In the genomic region with DNA sequence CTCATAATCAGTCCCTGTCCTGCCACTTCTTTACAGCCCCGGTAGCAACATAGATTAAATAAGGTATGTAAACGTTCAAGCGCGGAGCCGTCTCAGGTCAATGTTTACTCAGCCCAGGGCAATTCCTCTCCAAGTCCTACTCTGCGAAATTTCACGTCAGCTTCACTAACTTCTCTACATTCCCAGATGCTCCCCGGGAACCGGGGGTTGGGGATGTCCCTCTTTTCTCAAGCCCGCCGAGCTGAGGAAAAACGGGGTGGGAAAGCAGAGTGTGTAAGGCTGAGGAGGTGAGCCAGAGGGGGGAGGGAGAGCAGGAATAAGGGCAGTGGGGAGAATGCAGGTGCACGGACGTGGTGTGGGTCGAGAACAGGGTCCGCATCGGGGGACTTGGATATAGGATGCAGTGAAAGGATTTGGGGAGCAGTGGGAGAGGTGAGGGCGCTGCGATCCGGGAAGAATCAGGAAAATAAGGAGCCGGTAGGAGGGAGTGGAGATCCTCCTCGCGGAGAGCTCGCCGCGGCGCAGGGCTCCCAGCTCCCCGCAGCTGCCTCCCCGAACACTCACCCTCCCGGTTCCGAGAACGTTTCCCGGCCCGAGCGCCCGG, we compare ENCODE assay signal across 8 cellular contexts. TPM values are rescaled to one million over a fixed set of nuclear protein-coding genes. Genes with fewer than 3 reads are reported as not detected.
A peak's percentile ranks its signal among the peaks of the same experiment; 100 is the strongest.
DNase-seq lines count a peak whose midpoint lies in the region; ATAC-seq and TF ChIP-seq lines count a peak whose summit lies in the region.

No MANE protein-coding gene starts in this region.

- H3K9ac ChIP-seq in mesendoderm (ENCODE audit: low read length): peak overlapping the region; percentile 92

- H4K8ac ChIP-seq in mesendoderm (ENCODE audit: low read depth, low read length): no peak overlapping the region

- no peaks in the 10 kb centered on the region for H3K79me1 ChIP-seq in mesendoderm (ENCODE audit: low read length)

- H3K4me3 ChIP-seq in SJSA1 (peak overlapping the region; percentile 98), mesendoderm (ENCODE audit: low read length) (peak overlapping the region; percentile 80), upper lobe of left lung (peak overlapping the region; percentile 55 to 82 (median 70))

- no peak for TF ChIP-seq CTCF in upper lobe of left lung (IDR thresholded peaks at IDR 0.05)

- H3K36me3 ChIP-seq in SJSA1 (peaks cover 5% of the 10 kb centered on the region), mesendoderm (ENCODE audit: control insufficient read depth, insufficient read depth, low read length) (no peaks in the 10 kb centered on the region), upper lobe of left lung (no peaks in the 10 kb centered on the region)

- no peaks in the 10 kb centered on the region for H3K79me2 ChIP-seq in mesendoderm (ENCODE audit: control insufficient read depth, insufficient read depth, low read length)

- WGBS in mesendoderm (ENCODE audit: extremely low coverage, insufficient coverage, low lambda C conversion rate): no CpG with 5 or more reads among the region's 36 CpGs
- 0% methylated on average over 23 to 31 of the region's 36 CpGs for WGBS in upper lobe of left lung, 2 donors

- H3K27me3 ChIP-seq in SJSA1 (replicated peaks) (no peaks in the 10 kb centered on the region), mesendoderm (ENCODE audit: insufficient read depth, low read length, poor library complexity) (no peaks in the 10 kb centered on the region), upper lobe of left lung (no peaks in the 10 kb centered on the region)

- no peak overlapping the region for H4K5ac ChIP-seq in mesendoderm (ENCODE audit: low read length)

- ATAC-seq in upper lobe of left lung (ENCODE audit: low FRiP score in 2 of 2): peak; percentile 0

- no peak overlapping the region for H2AK5ac ChIP-seq in mesendoderm (ENCODE audit: low read length)

- H2BK120ac ChIP-seq in mesendoderm (ENCODE audit: low read depth, low read length): no peak overlapping the region

- H3K4ac ChIP-seq in mesendoderm (ENCODE audit: low read depth, low read length): no peak overlapping the region

- H3K18ac ChIP-seq in mesendoderm (ENCODE audit: low read length): peak overlapping the region; percentile 20

- peak overlapping the region; percentile 96 for H3K56ac ChIP-seq in mesendoderm (ENCODE audit: low read length)

- DNase-seq in stimulated activated CD4-positive, alpha-beta T cell treated with anti-CD3 and anti-CD28 coated beads, Interleukin-15, amount 100 ng/mL, for 24 hours: peak; percentile 25
- no peak for DNase-seq in stimulated activated CD4-positive, alpha-beta T cell treated with anti-CD3 and anti-CD28 coated beads, Interleukin-4, amount 100 ng/mL, for 4 hours
- DNase-seq in SJSA1 (ENCODE audit: low read depth in 1 of 2, low spot score in 2 of 2): peak in 1 of 2 experiments; percentile 46
- DNase-seq in dermis blood vessel endothelial cell: peak; percentile 38
- DNase-seq in mesendoderm: peak; percentile 55
- peak in 1 of 2 donors; percentile 44 for DNase-seq in upper lobe of left lung
- no peak for DNase-seq in T-helper 9 cell
- no peak for DNase-seq in activated gamma-delta T cell treated with Interleukin-2 at 50 U/mL for 16 hours

- no peak overlapping the region for H2BK5ac ChIP-seq in mesendoderm (ENCODE audit: low read length)

- H3K27ac ChIP-seq in SJSA1: peak overlapping the region; percentile 99
- no peak overlapping the region for H3K27ac ChIP-seq in mesendoderm (ENCODE audit: low read depth, low read length)
- H3K27ac ChIP-seq in upper lobe of left lung: peak overlapping the region; percentile 94 to 100 (median 99)

- H3K4me1 ChIP-seq in SJSA1 (replicated peaks) (peaks cover 18% of the 10 kb centered on the region), mesendoderm (ENCODE audit: control insufficient read depth, low read depth, low read length) (no peaks in the 10 kb centered on the region), upper lobe of left lung (peaks cover 20 to 32% (median 26%) of the 10 kb centered on the region in 4 donors)

- no peak for TF ChIP-seq EP300 in upper lobe of left lung (IDR thresholded peaks at IDR 0.05)

- H3K4me2 ChIP-seq in mesendoderm (ENCODE audit: low read length): peak overlapping the region; percentile 100

- no peak for TF ChIP-seq POLR2A in upper lobe of left lung (IDR thresholded peaks at IDR 0.05)

- no peak overlapping the region for H3K23ac ChIP-seq in mesendoderm (ENCODE audit: low read length)

- H2BK15ac ChIP-seq in mesendoderm (replicated peaks; ENCODE audit: low read depth): no peak overlapping the region

- H3K9me3 ChIP-seq in SJSA1 (replicated peaks) (no peaks in the 10 kb centered on the region), upper lobe of left lung (no peaks in the 10 kb centered on the region)

RNA-seq across cellular contexts. Expression of a gene that starts 0.5 kb away (rescaled TPM):
- total RNA-seq in SJSA1 (2014; rRNA removed; shearing (Covaris generic)): 0.88 and 2.9 TPM in 2 replicates
- total RNA-seq in dermis blood vessel endothelial cell (5.8 and 9.9 TPM in 2 replicates), upper lobe of left lung (10 to 100 TPM; 11.2 to 26.1 (median 16.5) TPM)
- 5.2 TPM for polyA plus RNA-seq in mesendoderm (2013, experiment 1 of 2)
- polyA plus RNA-seq in mesendoderm (2013, experiment 2 of 2): 5.6 TPM

RNA-seq across cellular contexts. Expression of a gene that starts 26.8 kb away (rescaled TPM):
- 13.3 and 24.4 TPM in 2 replicates for total RNA-seq in SJSA1 (2014; rRNA removed; shearing (Covaris generic))
- total RNA-seq in dermis blood vessel endothelial cell (7.8 and 8.3 TPM in 2 replicates), upper lobe of left lung (10 to 100 TPM in 5 of 6 donors, 1 to 10 TPM in 1; 8.0 to 17.1 (median 12.7) TPM)
- polyA plus RNA-seq in mesendoderm (2013, experiment 1 of 2): 28.5 TPM
- polyA plus RNA-seq in mesendoderm (2013, experiment 2 of 2): 28.7 TPM

Comparison
In these comparisons a context has a peak if more than half of its experiments do, and no peak if none do; other contexts are left out.
1. DNase-seq: peak in stimulated activated CD4-positive, alpha-beta T cell treated with anti-CD3 and anti-CD28 coated beads, Interleukin-15, amount 100 ng/mL, for 24 hours (single experiment), dermis blood vessel endothelial cell (single experiment) and mesendoderm (single experiment); none in stimulated activated CD4-positive, alpha-beta T cell treated with anti-CD3 and anti-CD28 coated beads, Interleukin-4, amount 100 ng/mL, for 4 hours (0 of 2), T-helper 9 cell (single experiment) and activated gamma-delta T cell treated with Interleukin-2 at 50 U/mL for 16 hours (single experiment).
2. Peak in every context shown above with its lines, with median percentiles within 50 percentile points of each other: H3K4me3 ChIP-seq.